In the genomic region with DNA sequence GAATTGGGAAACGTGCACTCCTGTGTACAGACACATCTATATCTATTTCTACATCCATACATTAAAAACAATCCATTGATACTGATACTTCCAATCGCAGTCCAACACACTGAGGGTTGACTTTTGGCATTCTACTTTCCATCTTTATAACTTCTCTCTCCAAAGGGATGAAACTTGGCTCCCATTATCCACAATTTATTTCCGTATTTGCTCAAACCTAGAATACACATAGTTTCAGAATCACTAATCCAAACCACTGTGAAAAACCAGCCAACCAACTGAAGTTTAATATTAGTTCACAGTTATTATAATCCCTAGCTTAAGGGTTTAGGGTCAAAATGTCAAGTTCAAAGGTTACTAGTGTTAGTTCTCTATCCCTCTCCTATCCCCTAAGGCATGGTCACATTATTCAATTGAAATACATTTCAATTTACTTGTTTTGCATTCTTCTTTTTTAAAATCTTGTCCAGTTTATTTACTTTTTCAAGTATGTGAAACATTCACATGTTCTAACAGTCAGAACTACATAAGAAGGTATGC, we compare ENCODE assay signal across 28 cellular contexts.
"Had no signal": no experiment of that assay in that cellular context is flagged by ENCODE, and none has a peak within 500 bp of the region (broad histone marks: within the 10 kb centered on the region; RNA-seq: fewer than 3 reads in every experiment).

No MANE protein-coding gene starts in this region.

- H3K27me3 Mint-ChIP-seq: progenitor cell of endocrine pancreas; stimulated activated naive B cell treated with anti-CD40 and anti-IgM and Interleukin-4, amounts not matched to agents 10 μg/mL and 1 μg/mL and 100 μg/mL, for 72 hours; stimulated activated naive CD8-positive, alpha-beta T cell treated with anti-CD3 and anti-CD28 coated beads, Interleukin-15, Interleukin-2, amounts not matched to agents 100 ng/mL and 50 ng/mL, for 24 hours; type B pancreatic cell had no signal

- H3K4me2 ChIP-seq: neural progenitor cell had no signal

- H3K9ac ChIP-seq: neural progenitor cell, parathyroid adenoma had no signal

- H3K4me1 ChIP-seq: parathyroid adenoma, right lobe of liver, tibial artery, transverse colon, upper lobe of right lung, uterus had no signal

- H3K79me2 ChIP-seq: parathyroid adenoma had no signal

- H2AFZ ChIP-seq: neural progenitor cell, parathyroid adenoma had no signal

- H3K27ac Mint-ChIP-seq: natural killer cell; nephron; neural progenitor cell; stimulated activated effector memory CD8-positive, alpha-beta T cell treated with anti-CD3 and anti-CD28 coated beads, Interleukin-12 subunit alpha, Interleukin-12 subunit beta, amount 100 ng/mL, for 72 hours; stimulated activated naive B cell treated with anti-CD40 and anti-IgM and Interleukin-4, amounts not matched to agents 10 μg/mL and 1 μg/mL and 100 μg/mL, for 72 hours; stimulated activated naive CD8-positive, alpha-beta T cell treated with anti-CD3 and anti-CD28 coated beads, Interleukin-15, Interleukin-2, amounts not matched to agents 100 ng/mL and 50 ng/mL, for 24 hours; type B pancreatic cell had no signal

- H3K4me3 Mint-ChIP-seq: natural killer cell; nephron; neural progenitor cell; stimulated activated effector memory CD8-positive, alpha-beta T cell treated with anti-CD3 and anti-CD28 coated beads, Interleukin-12 subunit alpha, Interleukin-12 subunit beta, amount 100 ng/mL, for 72 hours; stimulated activated naive B cell treated with anti-CD40 and anti-IgM and Interleukin-4, amounts not matched to agents 10 μg/mL and 1 μg/mL and 100 μg/mL, for 72 hours; stimulated activated naive CD8-positive, alpha-beta T cell treated with anti-CD3 and anti-CD28 coated beads, Interleukin-15, Interleukin-2, amounts not matched to agents 100 ng/mL and 50 ng/mL, for 24 hours; type B pancreatic cell had no signal

- H3K4me3 ChIP-seq: neural progenitor cell, ovary, psoas muscle, right lobe of liver, sigmoid colon, stomach, thoracic aorta, tibial artery, transverse colon, upper lobe of right lung, uterus had no signal

- H3K9me3 Mint-ChIP-seq: natural killer cell; neural progenitor cell; stimulated activated effector memory CD8-positive, alpha-beta T cell treated with anti-CD3 and anti-CD28 coated beads, Interleukin-12 subunit alpha, Interleukin-12 subunit beta, amount 100 ng/mL, for 72 hours; stimulated activated naive B cell treated with anti-CD40 and anti-IgM and Interleukin-4, amounts not matched to agents 10 μg/mL and 1 μg/mL and 100 μg/mL, for 72 hours; stimulated activated naive CD8-positive, alpha-beta T cell treated with anti-CD3 and anti-CD28 coated beads, Interleukin-15, Interleukin-2, amounts not matched to agents 100 ng/mL and 50 ng/mL, for 24 hours; type B pancreatic cell had no signal

- H3K9me3 ChIP-seq: ovary, psoas muscle, right lobe of liver, sigmoid colon, stomach, thoracic aorta, tibial artery, transverse colon, upper lobe of right lung, uterus had no signal

- H3K36me3 Mint-ChIP-seq: natural killer cell; neural progenitor cell; stimulated activated effector memory CD8-positive, alpha-beta T cell treated with anti-CD3 and anti-CD28 coated beads, Interleukin-12 subunit alpha, Interleukin-12 subunit beta, amount 100 ng/mL, for 72 hours had no signal

- ATAC-seq: natural killer cell; psoas muscle; right cardiac atrium; right lobe of liver; stimulated activated effector memory CD8-positive, alpha-beta T cell treated with anti-CD3 and anti-CD28 coated beads, Interleukin-12 subunit alpha, Interleukin-12 subunit beta, amount 100 ng/mL, for 72 hours; stimulated activated naive B cell treated with anti-CD40 and anti-IgM and Interleukin-4, amounts not matched to agents 10 μg/mL and 1 μg/mL and 100 μg/mL, for 72 hours; upper lobe of right lung had no signal

- FAIRE-seq: small intestine had no signal

- DNase-seq: natural killer cell; occipital lobe; ovary; posterior cingulate gyrus; psoas muscle; right cardiac atrium; right lobe of liver; sigmoid colon; small intestine; stimulated activated CD4-positive, alpha-beta T cell treated with anti-CD3 and anti-CD28 coated beads, Interleukin-15, amount 100 ng/mL, for 24 hours; stimulated activated CD4-positive, alpha-beta T cell treated with anti-CD3 and anti-CD28 coated beads, Interleukin-2, amount 100 ng/mL, for 24 hours; stimulated activated CD4-positive, alpha-beta T cell treated with anti-CD3 and anti-CD28 coated beads, Interleukin-2, amount 100 ng/mL, for 48 hours; stimulated activated CD4-positive, alpha-beta T cell treated with anti-CD3 and anti-CD28 coated beads, Interleukin-4, amount 100 ng/mL, for 24 hours; stimulated activated naive B cell treated with anti-CD40 and anti-IgM and Interleukin-4, amounts not matched to agents 10 μg/mL and 1 μg/mL and 100 μg/mL, for 72 hours; stimulated activated naive CD4-positive, alpha-beta T cell treated with Interleukin-2 at 50 U/mL for 16 hours; stomach; tibial artery; transverse colon; upper lobe of right lung; uterus had no signal

- H3K27ac ChIP-seq: neural progenitor cell, ovary, parathyroid adenoma, psoas muscle, right lobe of liver, sigmoid colon, stomach, thoracic aorta, tibial artery, transverse colon, upper lobe of right lung, uterus had no signal

- H3K36me3 ChIP-seq: neural progenitor cell, ovary, right lobe of liver, sigmoid colon, stomach, thoracic aorta, tibial artery, transverse colon, upper lobe of right lung, uterus had no signal

- H3K27me3 ChIP-seq: neural progenitor cell, ovary, right lobe of liver, sigmoid colon, stomach, tibial artery, transverse colon, upper lobe of right lung, uterus had no signal
